1 cellular context compared by ENCODE assay signal in the genomic region with DNA sequence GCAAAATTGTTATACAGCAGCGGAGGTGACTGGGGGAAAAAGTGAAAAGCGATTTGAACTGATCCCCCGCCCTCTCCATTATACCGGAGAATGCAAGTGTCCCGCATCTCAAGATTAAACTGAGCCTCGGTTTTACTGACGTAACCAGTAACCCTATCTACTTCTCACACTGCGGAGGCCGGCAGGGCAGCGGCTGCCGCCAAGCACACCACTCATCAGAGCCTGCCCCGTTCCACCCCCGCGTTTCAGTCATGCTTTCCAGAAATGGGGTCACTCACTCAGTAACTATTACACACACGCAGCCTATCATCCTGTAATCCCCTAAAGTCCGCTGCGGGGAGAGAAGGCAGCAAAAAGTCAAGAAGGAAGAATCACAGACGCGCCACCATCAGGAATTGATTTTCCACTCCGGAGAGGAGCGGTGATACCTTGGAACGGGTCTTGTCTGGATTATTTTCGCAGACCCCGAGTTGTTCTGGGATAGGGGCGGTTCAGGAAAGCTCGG.
A peak's percentile ranks its signal among the peaks of the same experiment; 100 is the strongest.
TF ChIP-seq lines count a peak whose summit lies in the region.

No MANE protein-coding gene starts in this region.

TF ChIP-seq in K562, 482 proteins besides CTCF, POLR2A, EP300 and RAD21 (continued from another document and continues in another):
- TF ChIP-seq, protein P1, sequence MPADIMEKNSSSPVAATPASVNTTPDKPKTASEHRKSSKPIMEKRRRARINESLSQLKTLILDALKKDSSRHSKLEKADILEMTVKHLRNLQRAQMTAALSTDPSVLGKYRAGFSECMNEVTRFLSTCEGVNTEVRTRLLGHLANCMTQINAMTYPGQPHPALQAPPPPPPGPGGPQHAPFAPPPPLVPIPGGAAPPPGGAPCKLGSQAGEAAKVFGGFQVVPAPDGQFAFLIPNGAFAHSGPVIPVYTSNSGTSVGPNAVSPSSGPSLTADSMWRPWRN (IDR thresholded peaks at IDR 0.05; ENCODE audit: low read depth): no peak
- no peak for TF ChIP-seq CBX5 (IDR thresholded peaks at IDR 0.05; ENCODE audit: borderline replicate concordance, low read depth)
- TF ChIP-seq, protein P2, sequence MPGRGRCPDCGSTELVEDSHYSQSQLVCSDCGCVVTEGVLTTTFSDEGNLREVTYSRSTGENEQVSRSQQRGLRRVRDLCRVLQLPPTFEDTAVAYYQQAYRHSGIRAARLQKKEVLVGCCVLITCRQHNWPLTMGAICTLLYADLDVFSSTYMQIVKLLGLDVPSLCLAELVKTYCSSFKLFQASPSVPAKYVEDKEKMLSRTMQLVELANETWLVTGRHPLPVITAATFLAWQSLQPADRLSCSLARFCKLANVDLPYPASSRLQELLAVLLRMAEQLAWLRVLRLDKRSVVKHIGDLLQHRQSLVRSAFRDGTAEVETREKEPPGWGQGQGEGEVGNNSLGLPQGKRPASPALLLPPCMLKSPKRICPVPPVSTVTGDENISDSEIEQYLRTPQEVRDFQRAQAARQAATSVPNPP (IDR thresholded peaks at IDR 0.05; ENCODE audit: borderline replicate concordance, insufficient read depth, insufficient read length): no peak
- TF ChIP-seq, protein P3, sequence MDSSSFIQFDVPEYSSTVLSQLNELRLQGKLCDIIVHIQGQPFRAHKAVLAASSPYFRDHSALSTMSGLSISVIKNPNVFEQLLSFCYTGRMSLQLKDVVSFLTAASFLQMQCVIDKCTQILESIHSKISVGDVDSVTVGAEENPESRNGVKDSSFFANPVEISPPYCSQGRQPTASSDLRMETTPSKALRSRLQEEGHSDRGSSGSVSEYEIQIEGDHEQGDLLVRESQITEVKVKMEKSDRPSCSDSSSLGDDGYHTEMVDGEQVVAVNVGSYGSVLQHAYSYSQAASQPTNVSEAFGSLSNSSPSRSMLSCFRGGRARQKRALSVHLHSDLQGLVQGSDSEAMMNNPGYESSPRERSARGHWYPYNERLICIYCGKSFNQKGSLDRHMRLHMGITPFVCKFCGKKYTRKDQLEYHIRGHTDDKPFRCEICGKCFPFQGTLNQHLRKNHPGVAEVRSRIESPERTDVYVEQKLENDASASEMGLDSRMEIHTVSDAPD (CRISPR knock-in tag; IDR thresholded peaks at IDR 0.05): no peak
- no peak; the same call in 1 of the 2 replicates for TF ChIP-seq SP1 (CRISPR knock-in tag; IDR thresholded peaks at IDR 0.05)
- no peak for TF ChIP-seq POLR3A (IDR thresholded peaks at IDR 0.05; ENCODE audit: borderline replicate concordance, extremely low read depth, insufficient read depth, insufficient read length)
- no peak for TF ChIP-seq U2AF2 (optimal IDR thresholded peaks at IDR 0.05; ENCODE audit: low read depth, low read length)
- TF ChIP-seq HDAC8 (tag; IDR thresholded peaks at IDR 0.05): no peak
- no peak for TF ChIP-seq ZNF445 (CRISPR knock-in tag; IDR thresholded peaks at IDR 0.05; ENCODE audit: low read depth)
- TF ChIP-seq, protein P4, sequence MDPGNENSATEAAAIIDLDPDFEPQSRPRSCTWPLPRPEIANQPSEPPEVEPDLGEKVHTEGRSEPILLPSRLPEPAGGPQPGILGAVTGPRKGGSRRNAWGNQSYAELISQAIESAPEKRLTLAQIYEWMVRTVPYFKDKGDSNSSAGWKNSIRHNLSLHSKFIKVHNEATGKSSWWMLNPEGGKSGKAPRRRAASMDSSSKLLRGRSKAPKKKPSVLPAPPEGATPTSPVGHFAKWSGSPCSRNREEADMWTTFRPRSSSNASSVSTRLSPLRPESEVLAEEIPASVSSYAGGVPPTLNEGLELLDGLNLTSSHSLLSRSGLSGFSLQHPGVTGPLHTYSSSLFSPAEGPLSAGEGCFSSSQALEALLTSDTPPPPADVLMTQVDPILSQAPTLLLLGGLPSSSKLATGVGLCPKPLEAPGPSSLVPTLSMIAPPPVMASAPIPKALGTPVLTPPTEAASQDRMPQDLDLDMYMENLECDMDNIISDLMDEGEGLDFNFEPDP (CRISPR knock-in tag; IDR thresholded peaks at IDR 0.05): no peak
- TF ChIP-seq, protein P5, sequence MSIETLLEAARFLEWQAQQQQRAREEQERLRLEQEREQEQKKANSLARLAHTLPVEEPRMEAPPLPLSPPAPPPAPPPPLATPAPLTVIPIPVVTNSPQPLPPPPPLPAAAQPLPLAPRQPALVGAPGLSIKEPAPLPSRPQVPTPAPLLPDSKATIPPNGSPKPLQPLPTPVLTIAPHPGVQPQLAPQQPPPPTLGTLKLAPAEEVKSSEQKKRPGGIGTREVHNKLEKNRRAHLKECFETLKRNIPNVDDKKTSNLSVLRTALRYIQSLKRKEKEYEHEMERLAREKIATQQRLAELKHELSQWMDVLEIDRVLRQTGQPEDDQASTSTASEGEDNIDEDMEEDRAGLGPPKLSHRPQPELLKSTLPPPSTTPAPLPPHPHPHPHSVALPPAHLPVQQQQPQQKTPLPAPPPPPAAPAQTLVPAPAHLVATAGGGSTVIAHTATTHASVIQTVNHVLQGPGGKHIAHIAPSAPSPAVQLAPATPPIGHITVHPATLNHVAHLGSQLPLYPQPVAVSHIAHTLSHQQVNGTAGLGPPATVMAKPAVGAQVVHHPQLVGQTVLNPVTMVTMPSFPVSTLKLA (conservative IDR thresholded peaks at IDR 0.05): peak in 1 of 2 experiments; percentile 70; a peak in 2 of 4 replicates
- no peak for TF ChIP-seq HNRNPH1 (optimal IDR thresholded peaks at IDR 0.05; ENCODE audit: low read depth, low read length)
- no peak for TF ChIP-seq SMAD3 (CRISPR knock-in tag; conservative IDR thresholded peaks at IDR 0.05)
- peak; percentile 83 for TF ChIP-seq TAF1 (IDR thresholded peaks at IDR 0.05; ENCODE audit: control insufficient read depth, extremely low read depth, insufficient read depth, low read length, severe bottlenecking)
- 0 out of 2 replicates have a peak, but pooled peaks have one; percentile 16 for TF ChIP-seq FOSL1 (tag; conservative IDR thresholded peaks at IDR 0.05)
- TF ChIP-seq XRCC4 (IDR thresholded peaks at IDR 0.05; ENCODE audit: extremely low read depth, insufficient read depth, insufficient read length): no peak
- TF ChIP-seq, protein P6, sequence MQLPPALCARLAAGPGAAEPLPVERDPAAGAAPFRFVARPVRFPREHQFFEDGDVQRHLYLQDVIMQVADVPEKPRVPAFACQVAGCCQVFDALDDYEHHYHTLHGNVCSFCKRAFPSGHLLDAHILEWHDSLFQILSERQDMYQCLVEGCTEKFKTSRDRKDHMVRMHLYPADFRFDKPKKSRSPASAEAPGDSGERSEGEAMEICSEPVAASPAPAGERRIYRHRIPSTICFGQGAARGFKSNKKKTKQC (CRISPR knock-in tag; IDR thresholded peaks at IDR 0.05): no peak
- peak; percentile 31; the same call in 1 of the 2 replicates for TF ChIP-seq ZBTB7A (IDR thresholded peaks at IDR 0.05; ENCODE audit: borderline replicate concordance, control insufficient read depth, low read depth, low read length)
- TF ChIP-seq ERF (CRISPR knock-in tag; IDR thresholded peaks at IDR 0.05): no peak
- no peak for TF ChIP-seq ZNF140 (CRISPR knock-in tag; IDR thresholded peaks at IDR 0.05)
- peak; percentile 67 for TF ChIP-seq TEAD4 (IDR thresholded peaks at IDR 0.05; ENCODE audit: low read length)
- TF ChIP-seq TEAD4 (CRISPR knock-in tag; IDR thresholded peaks at IDR 0.05; ENCODE audit: borderline replicate concordance): no peak
- TF ChIP-seq, protein P7, sequence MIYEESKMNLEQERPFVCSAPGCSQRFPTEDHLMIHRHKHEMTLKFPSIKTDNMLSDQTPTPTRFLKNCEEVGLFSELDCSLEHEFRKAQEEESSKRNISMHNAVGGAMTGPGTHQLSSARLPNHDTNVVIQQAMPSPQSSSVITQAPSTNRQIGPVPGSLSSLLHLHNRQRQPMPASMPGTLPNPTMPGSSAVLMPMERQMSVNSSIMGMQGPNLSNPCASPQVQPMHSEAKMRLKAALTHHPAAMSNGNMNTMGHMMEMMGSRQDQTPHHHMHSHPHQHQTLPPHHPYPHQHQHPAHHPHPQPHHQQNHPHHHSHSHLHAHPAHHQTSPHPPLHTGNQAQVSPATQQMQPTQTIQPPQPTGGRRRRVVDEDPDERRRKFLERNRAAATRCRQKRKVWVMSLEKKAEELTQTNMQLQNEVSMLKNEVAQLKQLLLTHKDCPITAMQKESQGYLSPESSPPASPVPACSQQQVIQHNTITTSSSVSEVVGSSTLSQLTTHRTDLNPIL (CRISPR knock-in tag; IDR thresholded peaks at IDR 0.05): no peak
- peak in 1 of 2 experiments; percentile 50; a peak in 1 of 4 replicates for TF ChIP-seq RCOR1 (IDR thresholded peaks at IDR 0.05; ENCODE audit: borderline replicate concordance in 1 of 2, low read depth in 2 of 2, low read length in 2 of 2)
- no peak for TF ChIP-seq RBM22 (IDR thresholded peaks at IDR 0.05; ENCODE audit: low read depth, low read length, poor library complexity, severe bottlenecking)
- TF ChIP-seq ZNF274 (IDR thresholded peaks at IDR 0.05; ENCODE audit: borderline replicate concordance, low read depth, low read length): no peak
- TF ChIP-seq CSDE1 (IDR thresholded peaks at IDR 0.05): no peak
- TF ChIP-seq, protein P8, sequence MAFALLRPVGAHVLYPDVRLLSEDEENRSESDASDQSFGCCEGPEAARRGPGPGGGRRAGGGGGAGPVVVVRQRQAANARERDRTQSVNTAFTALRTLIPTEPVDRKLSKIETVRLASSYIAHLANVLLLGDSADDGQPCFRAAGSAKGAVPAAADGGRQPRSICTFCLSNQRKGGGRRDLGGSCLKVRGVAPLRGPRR (CRISPR knock-in tag; IDR thresholded peaks at IDR 0.05): no peak
- TF ChIP-seq MCM3 (IDR thresholded peaks at IDR 0.05): no peak
- TF ChIP-seq ZNF282 (CRISPR knock-in tag; IDR thresholded peaks at IDR 0.05): no peak
- TF ChIP-seq NELFE (IDR thresholded peaks at IDR 0.05; ENCODE audit: insufficient read depth, insufficient read length): no peak
- peak; percentile 55; the same call in 1 of the 2 replicates for TF ChIP-seq BCOR (IDR thresholded peaks at IDR 0.05)
- TF ChIP-seq, protein P9, sequence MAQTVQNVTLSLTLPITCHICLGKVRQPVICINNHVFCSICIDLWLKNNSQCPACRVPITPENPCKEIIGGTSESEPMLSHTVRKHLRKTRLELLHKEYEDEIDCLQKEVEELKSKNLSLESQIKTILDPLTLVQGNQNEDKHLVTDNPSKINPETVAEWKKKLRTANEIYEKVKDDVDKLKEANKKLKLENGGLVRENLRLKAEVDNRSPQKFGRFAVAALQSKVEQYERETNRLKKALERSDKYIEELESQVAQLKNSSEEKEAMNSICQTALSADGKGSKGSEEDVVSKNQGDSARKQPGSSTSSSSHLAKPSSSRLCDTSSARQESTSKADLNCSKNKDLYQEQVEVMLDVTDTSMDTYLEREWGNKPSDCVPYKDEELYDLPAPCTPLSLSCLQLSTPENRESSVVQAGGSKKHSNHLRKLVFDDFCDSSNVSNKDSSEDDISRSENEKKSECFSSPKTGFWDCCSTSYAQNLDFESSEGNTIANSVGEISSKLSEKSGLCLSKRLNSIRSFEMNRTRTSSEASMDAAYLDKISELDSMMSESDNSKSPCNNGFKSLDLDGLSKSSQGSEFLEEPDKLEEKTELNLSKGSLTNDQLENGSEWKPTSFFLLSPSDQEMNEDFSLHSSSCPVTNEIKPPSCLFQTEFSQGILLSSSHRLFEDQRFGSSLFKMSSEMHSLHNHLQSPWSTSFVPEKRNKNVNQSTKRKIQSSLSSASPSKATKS (CRISPR knock-in tag; IDR thresholded peaks at IDR 0.05): no peak
- no peak for TF ChIP-seq ELF1 (tag; IDR thresholded peaks at IDR 0.05)
- no peak for TF ChIP-seq ZNF316 (IDR thresholded peaks at IDR 0.05)
- TF ChIP-seq PHF8 (IDR thresholded peaks at IDR 0.05; ENCODE audit: borderline replicate concordance, low read length): no peak
- TF ChIP-seq, protein P10, sequence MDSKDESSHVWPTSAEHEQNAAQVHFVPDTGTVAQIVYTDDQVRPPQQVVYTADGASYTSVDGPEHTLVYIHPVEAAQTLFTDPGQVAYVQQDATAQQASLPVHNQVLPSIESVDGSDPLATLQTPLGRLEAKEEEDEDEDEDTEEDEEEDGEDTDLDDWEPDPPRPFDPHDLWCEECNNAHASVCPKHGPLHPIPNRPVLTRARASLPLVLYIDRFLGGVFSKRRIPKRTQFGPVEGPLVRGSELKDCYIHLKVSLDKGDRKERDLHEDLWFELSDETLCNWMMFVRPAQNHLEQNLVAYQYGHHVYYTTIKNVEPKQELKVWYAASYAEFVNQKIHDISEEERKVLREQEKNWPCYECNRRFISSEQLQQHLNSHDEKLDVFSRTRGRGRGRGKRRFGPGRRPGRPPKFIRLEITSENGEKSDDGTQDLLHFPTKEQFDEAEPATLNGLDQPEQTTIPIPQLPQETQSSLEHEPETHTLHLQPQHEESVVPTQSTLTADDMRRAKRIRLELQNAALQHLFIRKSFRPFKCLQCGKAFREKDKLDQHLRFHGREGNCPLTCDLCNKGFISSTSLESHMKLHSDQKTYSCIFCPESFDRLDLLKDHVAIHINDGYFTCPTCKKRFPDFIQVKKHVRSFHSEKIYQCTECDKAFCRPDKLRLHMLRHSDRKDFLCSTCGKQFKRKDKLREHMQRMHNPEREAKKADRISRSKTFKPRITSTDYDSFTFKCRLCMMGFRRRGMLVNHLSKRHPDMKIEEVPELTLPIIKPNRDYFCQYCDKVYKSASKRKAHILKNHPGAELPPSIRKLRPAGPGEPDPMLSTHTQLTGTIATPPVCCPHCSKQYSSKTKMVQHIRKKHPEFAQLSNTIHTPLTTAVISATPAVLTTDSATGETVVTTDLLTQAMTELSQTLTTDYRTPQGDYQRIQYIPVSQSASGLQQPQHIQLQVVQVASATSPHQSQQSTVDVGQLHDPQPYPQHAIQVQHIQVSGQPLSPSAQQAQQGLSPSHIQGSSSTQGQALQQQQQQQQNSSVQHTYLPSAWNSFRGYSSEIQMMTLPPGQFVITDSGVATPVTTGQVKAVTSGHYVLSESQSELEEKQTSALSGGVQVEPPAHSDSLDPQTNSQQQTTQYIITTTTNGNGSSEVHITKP (IDR thresholded peaks at IDR 0.05; ENCODE audit: partially characterized antibody): peak; percentile 33
- TF ChIP-seq ZNF583 (CRISPR knock-in tag; IDR thresholded peaks at IDR 0.05): no peak
- no peak for TF ChIP-seq ESRRB (CRISPR knock-in tag; IDR thresholded peaks at IDR 0.05; ENCODE audit: borderline replicate concordance)
- TF ChIP-seq, protein P11, sequence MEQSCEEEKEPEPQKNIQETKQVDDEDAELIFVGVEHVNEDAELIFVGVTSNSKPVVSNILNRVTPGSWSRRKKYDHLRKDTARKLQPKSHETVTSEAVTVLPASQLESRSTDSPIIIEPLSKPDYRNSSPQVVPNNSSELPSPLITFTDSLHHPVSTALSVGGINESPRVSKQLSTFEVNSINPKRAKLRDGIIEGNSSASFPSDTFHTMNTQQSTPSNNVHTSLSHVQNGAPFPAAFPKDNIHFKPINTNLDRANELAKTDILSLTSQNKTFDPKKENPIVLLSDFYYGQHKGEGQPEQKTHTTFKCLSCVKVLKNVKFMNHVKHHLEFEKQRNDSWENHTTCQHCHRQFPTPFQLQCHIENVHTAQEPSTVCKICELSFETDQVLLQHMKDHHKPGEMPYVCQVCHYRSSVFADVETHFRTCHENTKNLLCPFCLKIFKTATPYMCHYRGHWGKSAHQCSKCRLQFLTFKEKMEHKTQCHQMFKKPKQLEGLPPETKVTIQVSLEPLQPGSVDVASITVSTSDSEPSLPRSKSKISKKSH (CRISPR knock-in tag; IDR thresholded peaks at IDR 0.05): no peak
- TF ChIP-seq, protein P12, sequence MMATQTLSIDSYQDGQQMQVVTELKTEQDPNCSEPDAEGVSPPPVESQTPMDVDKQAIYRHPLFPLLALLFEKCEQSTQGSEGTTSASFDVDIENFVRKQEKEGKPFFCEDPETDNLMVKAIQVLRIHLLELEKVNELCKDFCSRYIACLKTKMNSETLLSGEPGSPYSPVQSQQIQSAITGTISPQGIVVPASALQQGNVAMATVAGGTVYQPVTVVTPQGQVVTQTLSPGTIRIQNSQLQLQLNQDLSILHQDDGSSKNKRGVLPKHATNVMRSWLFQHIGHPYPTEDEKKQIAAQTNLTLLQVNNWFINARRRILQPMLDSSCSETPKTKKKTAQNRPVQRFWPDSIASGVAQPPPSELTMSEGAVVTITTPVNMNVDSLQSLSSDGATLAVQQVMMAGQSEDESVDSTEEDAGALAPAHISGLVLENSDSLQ (IDR thresholded peaks at IDR 0.05): peak; percentile 25; the same call in 1 of the 2 replicates
- TF ChIP-seq HNRNPUL1 (IDR thresholded peaks at IDR 0.05; ENCODE audit: low read length): no peak
- no peak for TF ChIP-seq TRIM28 (IDR thresholded peaks at IDR 0.05)
- no peak for TF ChIP-seq ZNF134 (CRISPR knock-in tag; conservative IDR thresholded peaks at IDR 0.05)
